1 cellular context compared by ENCODE assay signal in genomic region chr19:3761382-3762129, GRCh38.
TF ChIP-seq lines count a peak whose summit lies in the region.

Gene APBA3, minus strand, starts transcription at chr19:3761692. Its CDS starts 1,428 bp downstream, at chr19:3760264.

TF ChIP-seq in GM23338, 12 proteins besides CTCF, POLR2A, EP300 and RAD21 (continued from another document):
- TF ChIP-seq ETS1 (IDR thresholded peaks at IDR 0.05) (peak; percentile 90), ZNF331 (CRISPR knock-in tag; IDR thresholded peaks at IDR 0.05; ENCODE audit: low read depth) (no peak), REST (IDR thresholded peaks at IDR 0.05; ENCODE audit: unreplicated experiment) (no peak), NANOG (IDR thresholded peaks at IDR 0.05; ENCODE audit: borderline replicate concordance) (no peak), ZNF114 (CRISPR knock-in tag; IDR thresholded peaks at IDR 0.05) (peak; percentile 40; the same call in 1 of the 2 replicates), STAT1 (IDR thresholded peaks at IDR 0.05; ENCODE audit: unreplicated experiment) (no peak), CREB1 (CRISPR knock-in tag; IDR thresholded peaks at IDR 0.05; ENCODE audit: low read depth) (peak; percentile 50; the same call in 1 of the 2 replicates)
